In the genomic region with DNA sequence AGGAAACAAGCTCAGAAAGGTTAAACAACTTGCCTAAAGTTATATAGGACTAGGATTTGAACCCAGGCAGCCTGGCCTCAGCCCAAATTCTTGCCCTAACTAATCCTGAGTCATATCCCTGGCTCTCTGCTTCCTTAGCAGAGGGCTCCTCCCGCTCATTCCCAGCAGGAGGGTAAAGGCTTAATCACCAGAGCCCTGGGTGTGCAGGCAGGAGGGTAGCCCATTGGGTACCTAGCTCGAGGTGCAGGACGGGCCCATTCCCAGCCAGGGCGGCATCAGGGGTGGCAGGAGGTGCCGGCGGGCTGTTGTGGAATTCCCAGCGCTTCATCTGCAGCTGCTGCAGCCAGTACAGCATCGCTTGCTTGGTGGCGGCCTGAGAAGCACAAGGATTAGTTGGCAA, we compare ENCODE assay signal across 10 cellular contexts. TPM values are rescaled to one million over a fixed set of nuclear protein-coding genes. Genes with fewer than 3 reads are reported as not detected.
A peak's percentile ranks its signal among the peaks of the same experiment; 100 is the strongest.
DNase-seq lines count a peak whose midpoint lies in the region; ATAC-seq and TF ChIP-seq lines count a peak whose summit lies in the region.
"Had no signal": no experiment of that assay in that cellular context is flagged by ENCODE, and none has a peak within 500 bp of the region (broad histone marks: within the 10 kb centered on the region; RNA-seq: fewer than 3 reads in every experiment).

No MANE protein-coding gene starts in this region.

- intact Hi-C loops in lower lobe of right lung (cut with DNase I) (no loop called here), prostate gland (cut with DNase I) (loop anchor here (5.0 kb wide), 1 partner anchor 34 kb away; no protein-coding TSS in a partner anchor)

- H3K27ac ChIP-seq in lower lobe of right lung, result peak overlapping the region; percentile 32
- no peak overlapping the region for H3K27ac ChIP-seq in prostate gland

- no peak overlapping the region for H3K4me3 ChIP-seq in cardiac fibroblast (replicated peaks in 1 of 2; ENCODE audit: low read depth in 2 of 2, low read length in 2 of 2)
- no peak overlapping the region for H3K4me3 ChIP-seq in lower lobe of right lung
- no peak overlapping the region for H3K4me3 ChIP-seq in prostate gland

- ATAC-seq in lower lobe of right lung, result no peak

- no peak for TF ChIP-seq POLR2A in prostate gland (IDR thresholded peaks at IDR 0.05)

- no peaks in the 10 kb centered on the region for H3K9me3 ChIP-seq in lower lobe of right lung
- H3K9me3 ChIP-seq in prostate gland, result no peaks in the 10 kb centered on the region

- TF ChIP-seq CTCF in cardiac fibroblast (IDR thresholded peaks at IDR 0.05; ENCODE audit: low read depth, low read length) (no peak), lower lobe of right lung (IDR thresholded peaks at IDR 0.05) (no peak), prostate gland (IDR thresholded peaks at IDR 0.05) (no peak)

- H3K36me3 ChIP-seq in lower lobe of right lung (peaks cover 22% of the 10 kb centered on the region), prostate gland (no peaks in the 10 kb centered on the region)

- DNase-seq in AG20443 (ENCODE audit: low spot score), result peak; percentile 74
- DNase-seq in LHCN-M2 (ENCODE audit: low read depth), result peak; percentile 92
- peak; percentile 74 to 85 for DNase-seq in cardiac fibroblast (ENCODE audit: low read depth in 2 of 2)
- DNase-seq in lower lobe of right lung, result no peak
- no peak for DNase-seq in stimulated activated CD4-positive, alpha-beta T cell treated with anti-CD3 and anti-CD28 coated beads, Interleukin-2, amount 100 ng/mL, for 24 hours
- no peak for DNase-seq in prostate gland (ENCODE audit: low spot score)
- no peak for DNase-seq in NCI-H774 (lab: John Stamatoyannopoulos, UW)
- no peak for DNase-seq in hypothalamus (lab: John Stamatoyannopoulos, UW)
- DNase-seq: CD8-positive, alpha-beta memory T cell; NCI-H2171 treated with DMSO at 0.1 percent for 48 hours had no signal

- H3K27me3 ChIP-seq in lower lobe of right lung (ENCODE audit: low read depth) (no peaks in the 10 kb centered on the region), prostate gland (replicated peaks; ENCODE audit: insufficient read depth) (no peaks in the 10 kb centered on the region)

- peaks cover 84% of the 10 kb centered on the region for H3K4me1 ChIP-seq in lower lobe of right lung
- H3K4me1 ChIP-seq in prostate gland (replicated peaks), result peaks cover 15% of the 10 kb centered on the region

- 81% methylated on average over 9 of the region's 9 CpGs for WGBS in prostate gland

RNA-seq across cellular contexts. Expression of a gene that starts 3.9 kb away (rescaled TPM):
- total RNA-seq in LHCN-M2 (2014; rRNA removed) (19.9 and 22.2 TPM in 2 replicates), lower lobe of right lung (64.3 TPM), prostate gland (10 to 100 TPM; 18.4 to 18.8 TPM)
- 50.9 TPM for polyA plus RNA-seq in LHCN-M2 (2012)

RNA-seq across cellular contexts. Expression of a gene that starts 59.1 kb away (rescaled TPM):
- total RNA-seq in LHCN-M2 (2014; rRNA removed) (under 0.01 and 0.11 TPM in 2 replicates), lower lobe of right lung (26.1 TPM), prostate gland (10 to 100 TPM; 31.2 to 45.3 TPM)
- 0.51 TPM for polyA plus RNA-seq in LHCN-M2 (2012)

Comparison
In these comparisons a context has a peak if more than half of its experiments do, and no peak if none do; other contexts are left out.
1. DNase-seq: peak in AG20443 (single experiment), LHCN-M2 (single experiment) and cardiac fibroblast (2 of 2); none in lower lobe of right lung (single experiment), stimulated activated CD4-positive, alpha-beta T cell treated with anti-CD3 and anti-CD28 coated beads, Interleukin-2, amount 100 ng/mL, for 24 hours (0 of 2), prostate gland (single experiment), NCI-H774 (single experiment) and hypothalamus (0 of 51).
2. RNA of a gene that starts 59.1 kb away (total RNA-seq): 31.2 to 45.3 TPM in prostate gland and 26.1 TPM in lower lobe of right lung (single experiment); under 0.01 to 0.11 TPM in LHCN-M2; every median in the first group is over 10 times any median in the second.